1 cellular context compared by ENCODE assay signal in genomic region chr2:219281588-219281987, GRCh38.
TF ChIP-seq lines count a peak whose summit lies in the region.

No MANE protein-coding gene starts in this region.

TF ChIP-seq in K562, 482 proteins besides CTCF, POLR2A, EP300 and RAD21:
- TF ChIP-seq KAT8 (IDR thresholded peaks at IDR 0.05; ENCODE audit: low read depth) (no peak), DEAF1 (CRISPR knock-in tag; IDR thresholded peaks at IDR 0.05) (no peak), PKNOX1 (IDR thresholded peaks at IDR 0.05) (peak; percentile 70), TGIF2 (CRISPR knock-in tag; IDR thresholded peaks at IDR 0.05) (no peak), MEIS2 (IDR thresholded peaks at IDR 0.05; ENCODE audit: partially characterized antibody) (peak; percentile 75), ZKSCAN3 (CRISPR knock-in tag; IDR thresholded peaks at IDR 0.05) (no peak), SMAD4 (CRISPR knock-in tag; conservative IDR thresholded peaks at IDR 0.05) (no peak)
